8 cellular contexts compared by ENCODE assay signal in the genomic region with DNA sequence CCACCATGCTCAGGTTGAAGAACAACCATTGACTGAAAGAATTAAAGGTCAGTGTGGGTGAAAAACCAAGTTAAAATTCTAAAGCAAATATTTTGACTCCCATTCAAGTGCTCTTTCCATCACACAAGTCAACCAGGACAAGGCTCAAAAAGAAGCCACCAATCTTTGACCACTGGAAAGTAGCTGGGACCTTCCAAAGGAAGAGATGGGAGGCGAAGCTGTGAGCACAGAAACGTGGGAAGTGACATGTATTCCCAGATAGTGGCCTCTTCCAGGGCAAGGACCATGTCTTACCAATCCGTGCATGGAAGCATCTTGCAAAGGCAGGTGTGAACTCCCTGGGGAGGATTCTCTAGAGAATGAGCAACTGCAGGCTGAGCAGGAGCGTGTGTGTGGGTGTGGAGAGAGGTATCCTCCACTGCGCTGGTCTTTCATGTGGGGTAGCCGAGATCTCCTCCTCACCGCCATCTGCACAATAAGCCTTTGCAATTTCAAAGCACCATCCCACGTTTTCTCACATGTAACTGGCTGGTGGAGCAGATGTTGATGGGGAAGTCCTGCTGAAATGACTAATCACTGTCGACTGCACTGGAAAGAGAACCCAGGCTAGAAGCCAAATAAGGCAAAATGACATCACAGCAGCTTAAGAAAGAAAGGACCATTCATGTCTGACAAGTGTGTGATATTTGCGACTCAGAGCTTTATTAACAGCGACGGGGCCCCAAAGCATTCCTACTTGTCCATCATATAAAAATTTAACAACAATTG.
DNase-seq lines count a peak whose midpoint lies in the region; ATAC-seq and TF ChIP-seq lines count a peak whose summit lies in the region.

No MANE protein-coding gene starts in this region.

- H3K27ac ChIP-seq in breast epithelium (no peak overlapping the region), RWPE1 (no peak overlapping the region), aorta (ENCODE audit: low read depth in 1 of 2, low read length in 2 of 2) (no peak overlapping the region)

- H3K9me3 Mint-ChIP-seq in MCF 10A (ENCODE audit: unreplicated experiment) (no peaks in the 10 kb centered on the region), osteocyte (ENCODE audit: unreplicated experiment) (no peaks in the 10 kb centered on the region)

- H3K27me3 Mint-ChIP-seq in MCF 10A (ENCODE audit: insufficient read depth, unreplicated experiment) (no peaks in the 10 kb centered on the region), osteocyte (ENCODE audit: unreplicated experiment) (peaks cover 3% of the 10 kb centered on the region)

- H3K27ac Mint-ChIP-seq in MCF 10A (ENCODE audit: low read depth, unreplicated experiment) (no peak overlapping the region), osteocyte (ENCODE audit: unreplicated experiment) (no peak overlapping the region)

- H3K36me3 ChIP-seq in breast epithelium: no peaks in the 10 kb centered on the region
- no peaks in the 10 kb centered on the region for H3K36me3 ChIP-seq in aorta (ENCODE audit: control insufficient read depth in 1 of 2, insufficient read depth in 2 of 2, low read length in 1 of 2)

- no peak overlapping the region for H3K4me3 Mint-ChIP-seq in MCF 10A (ENCODE audit: unreplicated experiment)
- no peak overlapping the region for H3K4me3 Mint-ChIP-seq in osteocyte (ENCODE audit: unreplicated experiment)

- ATAC-seq in HG03025 (IDR thresholded peaks at IDR 0.05; ENCODE audit: low FRiP score, unreplicated experiment) (peak; percentile 87), aorta (ENCODE audit: low FRiP score) (no peak)

- POLR2A ChIA-PET in MCF 10A (lab: Yijun Ruan, JAX): interaction anchor here (1.3 to 4.2 kb wide), 4 partner anchors 12 to 193 kb away, joined by 3 to 22 read pairs (median 6); no protein-coding TSS in a partner anchor
- POLR2A ChIA-PET in RWPE1 (lab: Yijun Ruan, JAX; ENCODE audit: low non-redundant PET): no interaction called here

- CTCF ChIA-PET in MCF 10A (lab: Yijun Ruan, JAX) (no interaction called here), RWPE1 (lab: Yijun Ruan, JAX) (interaction anchor here (1.0 kb wide), 1 partner anchor 16 kb away, joined by 4 read pairs; no protein-coding TSS in a partner anchor)

- H3K4me3 ChIP-seq in breast epithelium (no peak overlapping the region), cardiac fibroblast (replicated peaks in 1 of 2; ENCODE audit: low read depth in 2 of 2, low read length in 2 of 2) (no peak overlapping the region), aorta (ENCODE audit: low read length in 2 of 2) (no peak overlapping the region)

- H3K36me3 Mint-ChIP-seq in MCF 10A (ENCODE audit: insufficient read depth, unreplicated experiment): no peaks in the 10 kb centered on the region
- H3K36me3 Mint-ChIP-seq in osteocyte (ENCODE audit: unreplicated experiment): no peaks in the 10 kb centered on the region

- no peak for TF ChIP-seq CTCF in MCF 10A (IDR thresholded peaks at IDR 0.05; ENCODE audit: unreplicated experiment)
- TF ChIP-seq CTCF in breast epithelium (IDR thresholded peaks at IDR 0.05): no peak
- TF ChIP-seq CTCF in RWPE1 (conservative IDR thresholded peaks at IDR 0.05; ENCODE audit: low read depth): no peak
- no peak for TF ChIP-seq CTCF in cardiac fibroblast (IDR thresholded peaks at IDR 0.05; ENCODE audit: low read depth, low read length)
- TF ChIP-seq CTCF in osteocyte (IDR thresholded peaks at IDR 0.05): no peak

- intact Hi-C loops in MCF 10A (cut with micrococcal nuclease) (loop anchor here (5.0 to 10.0 kb wide), 3 partner anchors 194 to 324 kb away; no protein-coding TSS in a partner anchor), breast epithelium (cut with DNase I; ENCODE audit: low total_unique reads) (no loop called here), aorta (cut with DNase I) (no loop called here)

- DNase-seq in MCF 10A (ENCODE audit: unreplicated experiment) (peak; percentile 73), breast epithelium (ENCODE audit: low spot score in 2 of 2) (no peak), RWPE1 (ENCODE audit: low spot score) (peak; percentile 38), cardiac fibroblast (ENCODE audit: low read depth in 2 of 2) (peak; percentile 69 to 88), aorta (no peak), osteocyte (ENCODE audit: extremely low spot score, unreplicated experiment) (no peak)
- DNase-seq in stimulated activated CD8-positive, alpha-beta memory T cell treated with anti-CD3 and anti-CD28 coated beads, Interleukin-15, amount 100 ng/mL, for 24 hours (ENCODE audit: low read depth): peak; percentile 4

- no TSS peak for BruUV-seq in MCF 10A (replicated peaks; lab: Mats Ljungman, UMichigan)

- H3K9me3 ChIP-seq in breast epithelium: no peaks in the 10 kb centered on the region
- peaks cover 1% of the 10 kb centered on the region for H3K9me3 ChIP-seq in aorta (ENCODE audit: control insufficient read depth, low read length)

- no peak for TF ChIP-seq POLR2A in breast epithelium (IDR thresholded peaks at IDR 0.05)

- peaks cover 27% of the 10 kb centered on the region for H3K4me1 Mint-ChIP-seq in MCF 10A (ENCODE audit: insufficient read depth, unreplicated experiment)
- no peaks in the 10 kb centered on the region for H3K4me1 Mint-ChIP-seq in osteocyte (ENCODE audit: unreplicated experiment)

- no peaks in the 10 kb centered on the region for H3K4me1 ChIP-seq in breast epithelium
- no peaks in the 10 kb centered on the region for H3K4me1 ChIP-seq in aorta (ENCODE audit: control insufficient read depth in 1 of 2, insufficient read depth in 2 of 2, low read length in 2 of 2)

- H3K27me3 ChIP-seq in breast epithelium (no peaks in the 10 kb centered on the region), aorta (ENCODE audit: control insufficient read depth in 1 of 2, insufficient read depth in 2 of 2, low read length in 1 of 2) (no peaks in the 10 kb centered on the region)

- WGBS in aorta, 2 donors: 65 to 66% methylated on average over 12 of the region's 12 CpGs

Comparison
In these comparisons a context has a peak if more than half of its experiments do, and no peak if none do; other contexts are left out.
1. DNase-seq: peak in MCF 10A (single experiment), RWPE1 (single experiment), cardiac fibroblast (2 of 2) and stimulated activated CD8-positive, alpha-beta memory T cell treated with anti-CD3 and anti-CD28 coated beads, Interleukin-15, amount 100 ng/mL, for 24 hours (single experiment); none in breast epithelium (0 of 2), aorta (0 of 2) and osteocyte (single experiment).